ENCODE assay signal across 14 cellular contexts in genomic region chr6:5513393-5513792, GRCh38.
"Had no signal": no experiment of that assay in that cellular context is flagged by ENCODE, and none has a peak within 500 bp of the region (broad histone marks: within the 10 kb centered on the region; RNA-seq: fewer than 3 reads in every experiment).

No MANE protein-coding gene starts in this region.

- H3K9me3 ChIP-seq: ascending aorta, gastroesophageal sphincter, right atrium auricular region, tibial nerve, uterus had no signal

- H3K4me3 ChIP-seq: ascending aorta, gastroesophageal sphincter, right atrium auricular region, tibial nerve, uterus had no signal

- ATAC-seq: gastroesophageal sphincter had no signal

- H3K27ac ChIP-seq: ascending aorta, gastroesophageal sphincter, right atrium auricular region, tibial nerve, uterus, VCaP had no signal

- H3K36me3 ChIP-seq: ascending aorta, right atrium auricular region, tibial nerve, uterus had no signal

- DNase-seq: activated CD4-positive, alpha-beta T cell treated with anti-CD3 and anti-CD28 coated beads for 1 hour; activated CD4-positive, alpha-beta T cell treated with anti-CD3 and anti-CD28 coated beads, Interleukin-2, amount 50 U/mL, for 48 hours; activated naive CD4-positive, alpha-beta T cell treated with anti-CD3 and anti-CD28 coated beads, Interleukin-2, amount 10 ng/mL, durations not matched to agents 7 days and 5 days; activated T-cell treated with anti-CD3 and anti-CD28 coated beads, Interleukin-2, amount 50 U/mL, for 1 hour; endodermal cell; midbrain; stimulated activated CD4-positive, alpha-beta T cell treated with anti-CD3 and anti-CD28 coated beads, Interleukin-2, amount 100 ng/mL, for 48 hours; stimulated activated naive CD4-positive, alpha-beta T cell; uterus had no signal
